9 cellular contexts compared by ENCODE assay signal in the genomic region with DNA sequence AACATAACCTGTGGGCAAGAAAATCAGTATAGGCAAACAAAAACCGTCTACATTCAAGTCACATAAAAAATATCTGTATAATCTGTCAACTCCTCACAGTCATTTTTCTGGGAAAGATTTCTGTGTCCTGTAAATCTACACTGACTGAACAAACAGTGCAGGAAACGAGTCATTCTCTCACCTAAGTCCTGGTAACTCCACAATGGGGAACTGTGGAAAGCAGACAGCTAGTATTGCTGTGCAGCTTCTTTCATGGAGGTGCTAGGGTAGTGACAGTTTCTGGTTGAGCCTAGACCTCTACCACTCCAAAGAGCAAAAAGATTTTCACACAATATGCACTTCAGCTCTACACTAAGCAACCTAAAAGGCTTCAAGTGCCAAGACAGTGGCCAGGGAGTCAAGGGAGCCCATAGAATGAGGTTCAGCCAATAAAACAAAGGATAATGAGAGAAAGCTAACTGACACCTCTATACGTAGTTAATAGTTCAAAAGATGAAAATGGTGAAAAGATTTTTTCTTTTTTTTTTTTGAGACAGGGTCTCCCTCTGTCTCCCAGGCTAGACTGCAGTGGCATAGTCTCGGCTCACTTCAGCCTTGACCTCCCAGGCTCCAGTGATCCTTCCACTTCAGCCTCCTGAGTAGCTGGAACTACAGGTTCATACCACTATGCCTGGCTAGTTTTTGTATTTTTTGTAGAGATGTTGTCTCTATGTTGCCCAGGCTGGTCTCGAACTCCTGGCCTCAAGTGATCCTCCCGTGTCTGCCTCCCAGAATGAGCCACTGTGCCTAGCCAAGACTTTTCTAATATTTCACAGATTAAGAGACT. TPM values are rescaled to one million over a fixed set of nuclear protein-coding genes. Genes with fewer than 3 reads are reported as not detected.
A peak's percentile ranks its signal among the peaks of the same experiment; 100 is the strongest.
DNase-seq lines count a peak whose midpoint lies in the region; ATAC-seq, FAIRE-seq and TF ChIP-seq lines count a peak whose summit lies in the region.
"Had no signal": no experiment of that assay in that cellular context is flagged by ENCODE, and none has a peak within 500 bp of the region (broad histone marks: within the 10 kb centered on the region; RNA-seq: fewer than 3 reads in every experiment).

No MANE protein-coding gene starts in this region.

- TF ChIP-seq CTCF in OCI-LY3 (IDR thresholded peaks at IDR 0.05; ENCODE audit: low read depth, low read length) (no peak), prostate gland (IDR thresholded peaks at IDR 0.05) (no peak)

- H4K20me1 ChIP-seq in OCI-LY3 (ENCODE audit: insufficient read depth, low read length): peaks cover 93% of the 10 kb centered on the region

- H3K9me3 ChIP-seq in OCI-LY3 (ENCODE audit: insufficient read depth, low read length) (no peaks in the 10 kb centered on the region), duodenal mucosa (ENCODE audit: control insufficient read depth in 1 of 2, low read length in 2 of 2) (no peaks in the 10 kb centered on the region), prostate gland (no peaks in the 10 kb centered on the region)

- peaks cover 13% of the 10 kb centered on the region for H3K36me3 ChIP-seq in OCI-LY3 (replicated peaks; ENCODE audit: low read depth, low read length)
- H3K36me3 ChIP-seq in duodenal mucosa (ENCODE audit: control insufficient read depth in 1 of 2, insufficient read depth in 2 of 2, low read length in 2 of 2): no peaks in the 10 kb centered on the region
- no peaks in the 10 kb centered on the region for H3K36me3 ChIP-seq in prostate gland

- peaks cover 99% of the 10 kb centered on the region for H3K79me2 ChIP-seq in OCI-LY3 (ENCODE audit: low read length)

- peak overlapping the region; percentile 68 for H3K4me2 ChIP-seq in OCI-LY3 (ENCODE audit: low read length)

- H3K27me3 ChIP-seq in OCI-LY3 (ENCODE audit: low read depth, low read length) (no peaks in the 10 kb centered on the region), duodenal mucosa (ENCODE audit: control insufficient read depth in 1 of 2, insufficient read depth in 2 of 2, low read length in 2 of 2) (no peaks in the 10 kb centered on the region), prostate gland (replicated peaks; ENCODE audit: insufficient read depth) (no peaks in the 10 kb centered on the region)

- FAIRE-seq in GM12891 (lab: Jason Lieb, UNC): peak; percentile 13
- FAIRE-seq: islet of Langerhans had no signal

- DNase-seq in GM12891 (ENCODE audit: insufficient read length, low spot score) (no peak), prostate gland (ENCODE audit: low spot score) (no peak)
- DNase-seq in activated CD8-positive, alpha-beta memory T cell treated with anti-CD3 and anti-CD28 coated beads for 24 hours: no peak
- no peak for DNase-seq in stimulated activated CD4-positive, alpha-beta T cell treated with anti-CD3 and anti-CD28 coated beads, Interleukin-15, amount 100 ng/mL, for 24 hours

- peak overlapping the region; percentile 47 for H3K27ac ChIP-seq in OCI-LY3 (ENCODE audit: low read length)
- H3K27ac ChIP-seq in duodenal mucosa (ENCODE audit: low read depth, low read length): no peak overlapping the region
- H3K27ac ChIP-seq in prostate gland: peak overlapping the region; percentile 39 to 49

- H2AFZ ChIP-seq in OCI-LY3 (ENCODE audit: low read depth, low read length): no peak overlapping the region

- H3K4me3 ChIP-seq in OCI-LY3 (ENCODE audit: low read length): peak overlapping the region; percentile 49; the same call in 1 of the 2 replicates
- peak overlapping the region in 1 of 2 donors; percentile 13 for H3K4me3 ChIP-seq in duodenal mucosa (ENCODE audit: low read depth in 1 of 2, low read length in 2 of 2)
- H3K4me3 ChIP-seq in prostate gland: no peak overlapping the region

- intact Hi-C loops in prostate gland (cut with DNase I): no loop called here

- no peak for ATAC-seq in GM18517 (IDR thresholded peaks at IDR 0.05; ENCODE audit: unreplicated experiment)
- no peak for ATAC-seq in GM21423 (IDR thresholded peaks at IDR 0.05; ENCODE audit: unreplicated experiment)

- TF ChIP-seq POLR2A in GM12891 (IDR thresholded peaks at IDR 0.05; ENCODE audit: low read depth, low read length): no peak
- no peak for TF ChIP-seq POLR2A in prostate gland (IDR thresholded peaks at IDR 0.05)

- H3K9ac ChIP-seq in OCI-LY3 (ENCODE audit: low read length) (no peak overlapping the region), duodenal mucosa (ENCODE audit: low read depth in 1 of 2, low read length in 2 of 2) (peak overlapping the region; percentile 10 to 21)

- peaks cover 86% of the 10 kb centered on the region for H3K4me1 ChIP-seq in OCI-LY3 (ENCODE audit: low read length)
- peaks cover 74 to 77% of the 10 kb centered on the region in 2 donors for H3K4me1 ChIP-seq in duodenal mucosa (ENCODE audit: control insufficient read depth in 1 of 2, insufficient read depth in 2 of 2, low read length in 2 of 2)
- peaks cover 6% of the 10 kb centered on the region for H3K4me1 ChIP-seq in prostate gland (replicated peaks)

- WGBS in prostate gland: 55% methylated on average over 6 of the region's 6 CpGs

TF ChIP-seq in GM12891, 5 proteins besides CTCF, POLR2A, EP300 and RAD21:
- TF ChIP-seq TAF1 (IDR thresholded peaks at IDR 0.05; ENCODE audit: low read depth, low read length): no peak
- peak; percentile 76 for TF ChIP-seq SPI1 (IDR thresholded peaks at IDR 0.05; ENCODE audit: low read depth, low read length)
TF ChIP-seq in GM12891: peak in this region for 1.

RNA-seq across cellular contexts. Expression of a gene that starts 5.5 kb away (rescaled TPM):
- 213 TPM for polyA plus RNA-seq in GM12891 (2012; ENCODE audit: low read depth, missing spikeins)
- total RNA-seq in prostate gland: 100 to 1,000 TPM; 133 to 196 TPM
